ENCODE assay signal across 1 cellular context in the genomic region with DNA sequence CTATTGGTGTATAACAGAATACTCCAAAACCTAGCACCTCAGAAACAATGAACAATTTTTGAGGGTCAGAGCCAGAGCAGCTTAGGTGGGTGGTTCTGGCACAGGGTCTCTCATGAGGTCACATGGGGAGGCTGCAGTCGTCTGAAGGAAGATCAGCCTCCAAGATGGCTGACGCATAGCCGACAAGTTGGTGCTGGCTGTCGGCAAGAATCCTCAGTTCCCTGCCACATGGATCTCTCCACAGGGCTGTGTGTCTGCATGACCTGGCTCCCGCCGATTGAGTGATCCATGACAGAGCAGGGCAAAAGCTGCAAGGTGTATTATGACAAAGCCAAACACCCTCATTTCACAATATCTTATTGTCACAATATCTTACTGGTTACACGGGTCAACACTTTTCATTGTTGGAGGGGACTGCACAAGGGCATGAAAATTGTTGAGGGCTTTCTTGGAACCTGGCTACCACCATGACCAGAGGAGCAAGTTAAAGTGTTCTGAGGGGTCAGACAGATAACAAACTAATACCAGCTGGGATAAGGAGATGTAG.
TF ChIP-seq lines count a peak whose summit lies in the region.

No MANE protein-coding gene starts in this region.

TF ChIP-seq in H1, 55 proteins besides CTCF, POLR2A, EP300 and RAD21:
- TF ChIP-seq BCL11A (IDR thresholded peaks at IDR 0.05; ENCODE audit: low read depth in 2 of 2, low read length in 2 of 2) (no peak), YY1 (IDR thresholded peaks at IDR 0.05; ENCODE audit: low read depth, low read length) (peak; percentile 77; the same call in 1 of the 2 replicates)
TF ChIP-seq in H1: peak in this region for 1.
